Comparison of ENCODE assay signal across 18 cellular contexts in genomic region chr3:194272861-194273266, GRCh38.
DNase-seq lines count a peak whose midpoint lies in the region; ATAC-seq and TF ChIP-seq lines count a peak whose summit lies in the region.
"Had no signal": no experiment of that assay in that cellular context is flagged by ENCODE, and none has a peak within 500 bp of the region (broad histone marks: within the 10 kb centered on the region; RNA-seq: fewer than 3 reads in every experiment).

No MANE protein-coding gene starts in this region.

- intact Hi-C loops in activated CD4-positive, alpha-beta memory T cell treated with anti-CD3 and anti-CD28 coated beads for 36 hours (cut with micrococcal nuclease): no loop called here

- TF ChIP-seq EP300 in SK-N-SH (IDR thresholded peaks at IDR 0.05; ENCODE audit: borderline replicate concordance in 1 of 2, low read depth in 1 of 2, low read length in 1 of 2) (peak in 1 of 2 experiments; percentile 97; a peak in 2 of 4 replicates), suprapubic skin (IDR thresholded peaks at IDR 0.05) (no peak)

- H3K79me2 ChIP-seq in SK-N-SH (ENCODE audit: insufficient read depth): no peaks in the 10 kb centered on the region

- no peak for TF ChIP-seq CTCF in SK-N-SH (IDR thresholded peaks at IDR 0.05)
- TF ChIP-seq CTCF in suprapubic skin (IDR thresholded peaks at IDR 0.05): no peak

- 63% methylated on average over 15 of the region's 15 CpGs for WGBS in SK-N-SH (ENCODE audit: low lambda C conversion rate)
- 58% methylated on average over 15 of the region's 15 CpGs for WGBS in suprapubic skin

- peaks cover 6 to 74% of the 10 kb centered on the region in 2 experiments; a peak in 3 of 4 replicates for H3K4me1 ChIP-seq in SK-N-SH (ENCODE audit: control insufficient read depth in 1 of 2, insufficient read depth in 2 of 2, low read depth in 1 of 2, low read length in 1 of 2)
- peaks cover 86% of the 10 kb centered on the region for H3K4me1 ChIP-seq in suprapubic skin

- H3K27me3 ChIP-seq in SK-N-SH (ENCODE audit: insufficient read depth): no peaks in the 10 kb centered on the region
- H3K27me3 ChIP-seq in suprapubic skin: no peaks in the 10 kb centered on the region
- H3K27me3 ChIP-seq: Peyer's patch had no signal

- no peaks in the 10 kb centered on the region for H4K20me1 ChIP-seq in SK-N-SH (ENCODE audit: insufficient read depth)

- H3F3A ChIP-seq in SK-N-SH (replicated peaks; ENCODE audit: insufficient read depth): peaks cover 18% of the 10 kb centered on the region

- H3K27ac ChIP-seq in SK-N-SH (ENCODE audit: low read depth in 2 of 2, low read length in 1 of 2): peak overlapping the region in 1 of 2 experiments; percentile 98; a peak in 3 of 4 replicates
- peak overlapping the region; percentile 85 for H3K27ac ChIP-seq in suprapubic skin
- H3K27ac ChIP-seq: A549, HL-60 had no signal

- H3K27me3 Mint-ChIP-seq in activated CD4-positive, alpha-beta memory T cell treated with anti-CD3 and anti-CD28 coated beads for 36 hours: peaks cover 2% of the 10 kb centered on the region
- H3K27me3 Mint-ChIP-seq in activated CD4-positive, alpha-beta memory T cell treated with anti-CD3 and anti-CD28 coated beads, Interleukin-2, amount 10 ng/mL, durations not matched to agents 7 days and 5 days: peaks cover 9% of the 10 kb centered on the region
- H3K27me3 Mint-ChIP-seq: activated naive CD4-positive, alpha-beta T cell treated with anti-CD3 and anti-CD28 coated beads, Interleukin-2, amount 50 U/mL, for 24 hours had no signal

- CTCF ChIA-PET in activated CD4-positive, alpha-beta memory T cell treated with anti-CD3 and anti-CD28 coated beads for 36 hours (lab: Charles Lee): no interaction called here
- CTCF ChIA-PET in activated CD4-positive, alpha-beta memory T cell treated with anti-CD3 and anti-CD28 coated beads, Interleukin-2, amount 10 ng/mL, durations not matched to agents 7 days and 5 days (lab: Charles Lee): no interaction called here
- CTCF ChIA-PET in SK-N-SH (lab: Yijun Ruan, JAX): interaction anchor here (0.6 to 5.6 kb wide), 11 partner anchors 11 to 282 kb away, joined by 3 to 48 read pairs (median 5); no protein-coding TSS in a partner anchor

- no peaks in the 10 kb centered on the region for H3K36me3 ChIP-seq in SK-N-SH (replicated peaks in 1 of 2; ENCODE audit: control insufficient read depth in 1 of 2, insufficient read depth in 2 of 2, low read length in 1 of 2)
- H3K36me3 ChIP-seq in suprapubic skin: no peaks in the 10 kb centered on the region
- H3K36me3 ChIP-seq: Peyer's patch had no signal

- ATAC-seq in GM18861 (IDR thresholded peaks at IDR 0.05; ENCODE audit: unreplicated experiment) (no peak), GM21786 (IDR thresholded peaks at IDR 0.05; ENCODE audit: unreplicated experiment) (no peak)
- ATAC-seq: A549; esophagus mucosa; GM23338; naive thymus-derived CD8-positive, alpha-beta T cell had no signal

- H3K9me3 ChIP-seq in SK-N-SH: no peaks in the 10 kb centered on the region
- no peaks in the 10 kb centered on the region for H3K9me3 ChIP-seq in suprapubic skin
- H3K9me3 ChIP-seq: A549, Peyer's patch had no signal

- no peaks in the 10 kb centered on the region for H3K9me2 ChIP-seq in SK-N-SH

- H3K4me3 ChIP-seq in SK-N-SH (ENCODE audit: low read depth in 2 of 2, low read length in 1 of 2): no peak overlapping the region; a peak in 1 of 4 replicates
- H3K4me3 ChIP-seq in suprapubic skin: no peak overlapping the region
- H3K4me3 ChIP-seq: A549, GM23338, Peyer's patch had no signal

- peaks cover 4% of the 10 kb centered on the region for H3K4me1 Mint-ChIP-seq in activated CD4-positive, alpha-beta memory T cell treated with anti-CD3 and anti-CD28 coated beads for 36 hours (ENCODE audit: low read depth)
- peaks cover 32% of the 10 kb centered on the region for H3K4me1 Mint-ChIP-seq in activated CD4-positive, alpha-beta memory T cell treated with anti-CD3 and anti-CD28 coated beads, Interleukin-2, amount 10 ng/mL, durations not matched to agents 7 days and 5 days

- no peak for TF ChIP-seq POLR2A in suprapubic skin (IDR thresholded peaks at IDR 0.05)

- DNase-seq in activated CD4-positive, alpha-beta memory T cell treated with anti-CD3 and anti-CD28 coated beads for 36 hours: peak; percentile 1
- no peak for DNase-seq in activated CD4-positive, alpha-beta memory T cell treated with anti-CD3 and anti-CD28 coated beads, Interleukin-2, amount 10 ng/mL, durations not matched to agents 7 days and 5 days
- peak; percentile 80 for DNase-seq in SK-N-SH
- peak; percentile 65 for DNase-seq in left kidney (ENCODE audit: low read depth, low spot score)
- DNase-seq in suprapubic skin (ENCODE audit: low spot score in 2 of 2): peak; percentile 81 to 84
- no peak for DNase-seq in iPS-NIHi11 (ENCODE audit: low spot score)
- DNase-seq: central memory CD4-positive, alpha-beta T cell; DMS153; naive thymus-derived CD8-positive, alpha-beta T cell; NCI-H345; Peyer's patch had no signal

- no peak overlapping the region for H3K4me3 Mint-ChIP-seq in activated CD4-positive, alpha-beta memory T cell treated with anti-CD3 and anti-CD28 coated beads for 36 hours
- no peak overlapping the region for H3K4me3 Mint-ChIP-seq in activated CD4-positive, alpha-beta memory T cell treated with anti-CD3 and anti-CD28 coated beads, Interleukin-2, amount 10 ng/mL, durations not matched to agents 7 days and 5 days
- H3K4me3 Mint-ChIP-seq: activated naive CD4-positive, alpha-beta T cell treated with anti-CD3 and anti-CD28 coated beads, Interleukin-2, amount 50 U/mL, for 24 hours; GM23338; naive thymus-derived CD8-positive, alpha-beta T cell had no signal

- no peak overlapping the region for H3K27ac Mint-ChIP-seq in activated CD4-positive, alpha-beta memory T cell treated with anti-CD3 and anti-CD28 coated beads for 36 hours
- H3K27ac Mint-ChIP-seq in activated CD4-positive, alpha-beta memory T cell treated with anti-CD3 and anti-CD28 coated beads, Interleukin-2, amount 10 ng/mL, durations not matched to agents 7 days and 5 days: no peak overlapping the region
- H3K27ac Mint-ChIP-seq: activated naive CD4-positive, alpha-beta T cell treated with anti-CD3 and anti-CD28 coated beads, Interleukin-2, amount 50 U/mL, for 24 hours; GM23338 had no signal

- H3K4me2 ChIP-seq in SK-N-SH: no peak overlapping the region
- H3K4me2 ChIP-seq: A549, GM23338 had no signal

- H3K9me3 Mint-ChIP-seq in activated CD4-positive, alpha-beta memory T cell treated with anti-CD3 and anti-CD28 coated beads for 36 hours: no peaks in the 10 kb centered on the region
- peaks cover 2% of the 10 kb centered on the region for H3K9me3 Mint-ChIP-seq in activated CD4-positive, alpha-beta memory T cell treated with anti-CD3 and anti-CD28 coated beads, Interleukin-2, amount 10 ng/mL, durations not matched to agents 7 days and 5 days
- H3K9me3 Mint-ChIP-seq: activated naive CD4-positive, alpha-beta T cell treated with anti-CD3 and anti-CD28 coated beads, Interleukin-2, amount 50 U/mL, for 24 hours; naive thymus-derived CD8-positive, alpha-beta T cell had no signal

- H3K9ac ChIP-seq in SK-N-SH: no peak overlapping the region

- TF ChIP-seq RAD21 in SK-N-SH (IDR thresholded peaks at IDR 0.05; ENCODE audit: low read length): peak; percentile 21; the same call in 1 of the 2 replicates

- H2AFZ ChIP-seq in SK-N-SH (ENCODE audit: low read depth): no peak overlapping the region
- H2AFZ ChIP-seq: GM23338 had no signal

- no peaks in the 10 kb centered on the region for H3K36me3 Mint-ChIP-seq in activated CD4-positive, alpha-beta memory T cell treated with anti-CD3 and anti-CD28 coated beads for 36 hours
- H3K36me3 Mint-ChIP-seq in activated CD4-positive, alpha-beta memory T cell treated with anti-CD3 and anti-CD28 coated beads, Interleukin-2, amount 10 ng/mL, durations not matched to agents 7 days and 5 days (ENCODE audit: low read depth): no peaks in the 10 kb centered on the region
- H3K36me3 Mint-ChIP-seq: activated naive CD4-positive, alpha-beta T cell treated with anti-CD3 and anti-CD28 coated beads, Interleukin-2, amount 50 U/mL, for 24 hours; naive thymus-derived CD8-positive, alpha-beta T cell had no signal

- POLR2A ChIA-PET in activated CD4-positive, alpha-beta memory T cell treated with anti-CD3 and anti-CD28 coated beads for 36 hours (lab: Charles Lee): no interaction called here
- POLR2A ChIA-PET in activated CD4-positive, alpha-beta memory T cell treated with anti-CD3 and anti-CD28 coated beads, Interleukin-2, amount 10 ng/mL, durations not matched to agents 7 days and 5 days (lab: Charles Lee): no interaction called here
- POLR2A ChIA-PET in SK-N-SH (lab: Yijun Ruan, JAX): interaction anchor here (1.0 to 4.5 kb wide), 3 partner anchors 22 to 139 kb away, joined by 4 to 49 read pairs (median 5); no protein-coding TSS in a partner anchor

TF ChIP-seq in SK-N-SH, 30 proteins besides CTCF, POLR2A, EP300 and RAD21 (continues in another document):
- TF ChIP-seq FOXJ3 (CRISPR knock-in tag; IDR thresholded peaks at IDR 0.05) (no peak), RCOR1 (IDR thresholded peaks at IDR 0.05; ENCODE audit: low read length) (peak; percentile 92), JUND (IDR thresholded peaks at IDR 0.05) (no peak), CHD2 (IDR thresholded peaks at IDR 0.05; ENCODE audit: low read length, partially characterized antibody) (peak; percentile 79), MXI1 (IDR thresholded peaks at IDR 0.05; ENCODE audit: low read depth, low read length) (peak; percentile 71), RFX5 (IDR thresholded peaks at IDR 0.05; ENCODE audit: low read length) (no peak), ELF1 (IDR thresholded peaks at IDR 0.05) (no peak), FOXM1 (IDR thresholded peaks at IDR 0.05; ENCODE audit: low read depth) (no peak), IRF3 (IDR thresholded peaks at IDR 0.05; ENCODE audit: low read depth, low read length) (no peak), NFIC (IDR thresholded peaks at IDR 0.05; ENCODE audit: borderline replicate concordance) (no peak), SIN3A (IDR thresholded peaks at IDR 0.05; ENCODE audit: borderline replicate concordance, low read depth, low read length) (no peak)
- TF ChIP-seq, protein P1, sequence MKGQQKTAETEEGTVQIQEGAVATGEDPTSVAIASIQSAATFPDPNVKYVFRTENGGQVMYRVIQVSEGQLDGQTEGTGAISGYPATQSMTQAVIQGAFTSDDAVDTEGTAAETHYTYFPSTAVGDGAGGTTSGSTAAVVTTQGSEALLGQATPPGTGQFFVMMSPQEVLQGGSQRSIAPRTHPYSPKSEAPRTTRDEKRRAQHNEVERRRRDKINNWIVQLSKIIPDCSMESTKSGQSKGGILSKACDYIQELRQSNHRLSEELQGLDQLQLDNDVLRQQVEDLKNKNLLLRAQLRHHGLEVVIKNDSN (IDR thresholded peaks at IDR 0.05; ENCODE audit: borderline replicate concordance, low read depth): no peak

Comparison
In these comparisons a context has a peak if more than half of its experiments do, and no peak if none do; other contexts are left out.
1. DNase-seq: peak in activated CD4-positive, alpha-beta memory T cell treated with anti-CD3 and anti-CD28 coated beads for 36 hours (single experiment), SK-N-SH (single experiment), left kidney (single experiment) and suprapubic skin (2 of 2); none in activated CD4-positive, alpha-beta memory T cell treated with anti-CD3 and anti-CD28 coated beads, Interleukin-2, amount 10 ng/mL, durations not matched to agents 7 days and 5 days (single experiment) and iPS-NIHi11 (single experiment).